35 cellular contexts compared by ENCODE assay signal in the genomic region with DNA sequence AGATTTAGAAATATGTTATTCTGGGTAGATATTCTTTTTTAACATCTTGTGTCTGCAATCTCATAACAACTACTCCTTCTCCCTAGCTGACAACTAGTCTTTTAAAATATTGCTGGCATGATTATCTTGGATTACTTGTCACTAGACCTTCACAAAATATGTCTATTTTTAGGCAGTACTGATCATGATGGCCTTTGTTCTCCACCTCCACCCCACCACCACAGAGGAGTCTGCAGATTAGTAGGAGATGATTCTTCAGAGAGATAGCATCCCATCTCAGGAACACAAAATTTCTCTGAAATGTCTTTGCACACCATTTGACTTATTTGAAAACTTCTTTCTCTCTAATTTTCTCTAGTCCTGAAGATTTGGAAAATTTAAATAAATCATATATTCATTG.
"Had no signal": no experiment of that assay in that cellular context is flagged by ENCODE, and none has a peak within 500 bp of the region (broad histone marks: within the 10 kb centered on the region; RNA-seq: fewer than 3 reads in every experiment).

No MANE protein-coding gene starts in this region.

- H3K27me3 ChIP-seq: adrenal gland, body of pancreas, brain microvascular endothelial cell, breast epithelium, cardiac muscle cell had no signal

- H3K4me1 ChIP-seq: body of pancreas, breast epithelium had no signal

- FAIRE-seq: astrocyte, TTC549 had no signal

- H3K36me3 ChIP-seq: adrenal gland, brain microvascular endothelial cell, breast epithelium, cardiac muscle cell had no signal

- H3K27ac ChIP-seq: adrenal gland, body of pancreas, brain microvascular endothelial cell, breast epithelium, cardiac muscle cell, VCaP had no signal

- H3K9me3 ChIP-seq: adrenal gland, body of pancreas had no signal

- DNase-seq: activated B cell treated with CpG ODN at 0.5 μM for 24 hours; activated CD4-positive, alpha-beta memory T cell treated with anti-CD3 and anti-CD28 coated beads for 36 hours; activated CD4-positive, alpha-beta T cell treated with anti-CD3 and anti-CD28 coated beads for 4 hours; activated CD4-positive, alpha-beta T cell treated with anti-CD3 and anti-CD28 coated beads, Interleukin-2, amount 10 ng/mL, durations not matched to agents 24 days and 14 days; activated CD4-positive, alpha-beta T cell treated with anti-CD3 and anti-CD28 coated beads, Interleukin-2, amount 50 U/mL, for 1 hour; activated CD4-positive, alpha-beta T cell treated with anti-CD3 and anti-CD28 coated beads, Interleukin-2, amount 50 U/mL, for 4 hours; activated CD4-positive, CD25-positive, alpha-beta regulatory T cell treated with anti-CD3 and anti-CD28 coated beads, Interleukin-2, amount 50 U/mL, for 72 hours; activated CD8-positive, alpha-beta memory T cell treated with anti-CD3 and anti-CD28 coated beads, Interleukin-2, amount 50 U/mL, for 4 hours; activated CD8-positive, alpha-beta T cell treated with anti-CD3 and anti-CD28 coated beads for 36 hours; activated effector memory CD4-positive, alpha-beta T cell treated with anti-CD3 and anti-CD28 coated beads, Interleukin-2, amount 50 U/mL, for 16 hours; activated gamma-delta T cell treated with Interleukin-2 at 50 U/mL for 16 hours; activated naive CD4-positive, alpha-beta T cell; activated naive CD4-positive, alpha-beta T cell treated with anti-CD3 and anti-CD28 coated beads for 36 hours; activated naive CD4-positive, alpha-beta T cell treated with anti-CD3 and anti-CD28 coated beads, Interleukin-2, amount 50 U/mL, for 16 hours; activated naive CD8-positive, alpha-beta T cell treated with anti-CD3 and anti-CD28 coated beads for 36 hours; activated T-cell treated with anti-CD3 and anti-CD28 coated beads for 4 hours; activated T-cell treated with anti-CD3 and anti-CD28 coated beads, Interleukin-2, amount 50 U/mL, for 1 hour; activated T-cell treated with anti-CD3 and anti-CD28 coated beads, Interleukin-2, amount 50 U/mL, for 4 hours; activated T-cell treated with anti-CD3 and anti-CD28 coated beads, Interleukin-2, amount 50 U/mL, for 72 hours; adrenal gland; amniotic stem cell; aorta; body of pancreas; brain microvascular endothelial cell; cerebellar nuclear complex; T-helper 1 cell; T-helper 2 cell; T-helper 9 cell had no signal

- ATAC-seq: activated CD8-positive, alpha-beta T cell treated with anti-CD3 and anti-CD28 coated beads for 36 hours; activated naive CD4-positive, alpha-beta T cell treated with anti-CD3 and anti-CD28 coated beads, Interleukin-2, amount 50 U/mL, for 72 hours; activated T-cell treated with anti-CD3 and anti-CD28 coated beads, Interleukin-2, amount 50 U/mL, for 4 hours; activated T-cell treated with anti-CD3 and anti-CD28 coated beads, Interleukin-2, amount 50 U/mL, for 72 hours; activated T-helper 17 cell treated with anti-CD3 and anti-CD28 coated beads, Interleukin-2, amount 50 U/mL, for 72 hours; body of pancreas had no signal

- H3K4me3 ChIP-seq: adrenal gland, body of pancreas, breast epithelium, cardiac muscle cell had no signal
